ENCODE assay signal across 10 cellular contexts in the genomic region with DNA sequence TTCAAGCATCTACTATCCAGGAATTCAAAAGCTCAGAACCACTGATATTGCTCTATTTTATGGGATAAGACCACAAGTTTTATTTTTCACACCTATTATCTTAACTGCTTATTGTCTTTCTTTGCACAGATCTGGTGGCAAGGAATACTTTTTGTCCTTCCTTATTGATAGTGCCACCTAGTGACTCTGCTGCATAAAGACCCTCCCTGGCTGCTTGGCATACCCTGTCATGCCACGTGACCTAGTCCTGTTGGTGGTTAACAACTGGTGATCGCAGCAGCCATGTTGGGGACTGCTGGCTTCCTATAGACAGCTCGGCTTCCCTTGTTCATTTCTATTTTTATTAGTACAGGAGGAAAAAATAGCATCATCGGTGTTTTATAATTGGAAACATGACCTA.
DNase-seq lines count a peak whose midpoint lies in the region; ATAC-seq lines count a peak whose summit lies in the region.
"Had no signal": no experiment of that assay in that cellular context is flagged by ENCODE, and none has a peak within 500 bp of the region (broad histone marks: within the 10 kb centered on the region; RNA-seq: fewer than 3 reads in every experiment).

No MANE protein-coding gene starts in this region.

- POLR2A ChIA-PET in activated CD4-positive, alpha-beta T cell treated with anti-CD3 and anti-CD28 coated beads, Interleukin-2, amount 10 ng/mL, durations not matched to agents 7 days and 5 days (lab: Charles Lee) = no interaction called here

- peak; percentile 21 for DNase-seq in activated CD4-positive, alpha-beta T cell treated with anti-CD3 and anti-CD28 coated beads for 48 hours
- no peak for DNase-seq in activated CD4-positive, alpha-beta T cell treated with anti-CD3 and anti-CD28 coated beads, Interleukin-2, amount 10 ng/mL, durations not matched to agents 7 days and 5 days
- DNase-seq in NCI-H1417 treated with DMSO at 0.1 percent for 48 hours (lab: John Stamatoyannopoulos, UW) (peak; percentile 52), T1000 (lab: John Stamatoyannopoulos, UW) (no peak)
- peak; percentile 3 for DNase-seq in activated naive CD8-positive, alpha-beta T cell treated with anti-CD3 and anti-CD28 coated beads, Interleukin-2, amount 50 U/mL, for 24 hours
- no peak for DNase-seq in effector memory CD4-positive, alpha-beta T cell
- DNase-seq: effector CD8-positive, alpha-beta T cell had no signal

- no peak overlapping the region for H3K4me3 Mint-ChIP-seq in activated CD4-positive, alpha-beta T cell treated with anti-CD3 and anti-CD28 coated beads, Interleukin-2, amount 10 ng/mL, durations not matched to agents 7 days and 5 days
- H3K4me3 Mint-ChIP-seq in activated naive CD8-positive, alpha-beta T cell treated with anti-CD3 and anti-CD28 coated beads, Interleukin-2, amount 50 U/mL, for 24 hours = no peak overlapping the region
- no peak overlapping the region for H3K4me3 Mint-ChIP-seq in stimulated activated memory B cell treated with anti-CD40 and anti-IgM and Interleukin-4, amounts not matched to agents 10 μg/mL and 1 μg/mL and 100 μg/mL, for 72 hours

- no peaks in the 10 kb centered on the region for H3K36me3 Mint-ChIP-seq in activated CD4-positive, alpha-beta T cell treated with anti-CD3 and anti-CD28 coated beads, Interleukin-2, amount 10 ng/mL, durations not matched to agents 7 days and 5 days (ENCODE audit: low read depth)
- H3K36me3 Mint-ChIP-seq in activated naive CD8-positive, alpha-beta T cell treated with anti-CD3 and anti-CD28 coated beads, Interleukin-2, amount 50 U/mL, for 24 hours (ENCODE audit: low read depth) = no peaks in the 10 kb centered on the region
- no peaks in the 10 kb centered on the region for H3K36me3 Mint-ChIP-seq in stimulated activated memory B cell treated with anti-CD40 and anti-IgM and Interleukin-4, amounts not matched to agents 10 μg/mL and 1 μg/mL and 100 μg/mL, for 72 hours

- H3K27ac ChIP-seq in effector memory CD4-positive, alpha-beta T cell (ENCODE audit: insufficient read depth, low read length, poor library complexity, severe bottlenecking) = no peak overlapping the region
- H3K27ac ChIP-seq: skin epidermis had no signal

- H3K4me1 ChIP-seq in effector memory CD4-positive, alpha-beta T cell (ENCODE audit: control insufficient read depth, insufficient read depth, low read length, poor library complexity, severe bottlenecking) = no peaks in the 10 kb centered on the region

- no peaks in the 10 kb centered on the region for H3K36me3 ChIP-seq in effector memory CD4-positive, alpha-beta T cell (ENCODE audit: control insufficient read depth, insufficient read depth, low read length)

- no peaks in the 10 kb centered on the region for H3K9me3 Mint-ChIP-seq in activated CD4-positive, alpha-beta T cell treated with anti-CD3 and anti-CD28 coated beads, Interleukin-2, amount 10 ng/mL, durations not matched to agents 7 days and 5 days
- H3K9me3 Mint-ChIP-seq in activated naive CD8-positive, alpha-beta T cell treated with anti-CD3 and anti-CD28 coated beads, Interleukin-2, amount 50 U/mL, for 24 hours = no peaks in the 10 kb centered on the region
- H3K9me3 Mint-ChIP-seq in stimulated activated memory B cell treated with anti-CD40 and anti-IgM and Interleukin-4, amounts not matched to agents 10 μg/mL and 1 μg/mL and 100 μg/mL, for 72 hours = peaks cover 5% of the 10 kb centered on the region

- H3K27me3 Mint-ChIP-seq in activated CD4-positive, alpha-beta T cell treated with anti-CD3 and anti-CD28 coated beads, Interleukin-2, amount 10 ng/mL, durations not matched to agents 7 days and 5 days = no peaks in the 10 kb centered on the region
- no peaks in the 10 kb centered on the region for H3K27me3 Mint-ChIP-seq in activated naive CD8-positive, alpha-beta T cell treated with anti-CD3 and anti-CD28 coated beads, Interleukin-2, amount 50 U/mL, for 24 hours
- peaks cover 6% of the 10 kb centered on the region for H3K27me3 Mint-ChIP-seq in stimulated activated memory B cell treated with anti-CD40 and anti-IgM and Interleukin-4, amounts not matched to agents 10 μg/mL and 1 μg/mL and 100 μg/mL, for 72 hours

- no peak overlapping the region for H3K4me3 ChIP-seq in effector memory CD4-positive, alpha-beta T cell (ENCODE audit: insufficient read depth, low read depth, low read length, poor library complexity, severe bottlenecking)
- H3K4me3 ChIP-seq: skin epidermis had no signal

- no peaks in the 10 kb centered on the region for H3K9me3 ChIP-seq in effector memory CD4-positive, alpha-beta T cell (ENCODE audit: control insufficient read depth, low read length)

- no peaks in the 10 kb centered on the region for H3K4me1 Mint-ChIP-seq in activated CD4-positive, alpha-beta T cell treated with anti-CD3 and anti-CD28 coated beads, Interleukin-2, amount 10 ng/mL, durations not matched to agents 7 days and 5 days
- peaks cover 3% of the 10 kb centered on the region for H3K4me1 Mint-ChIP-seq in activated naive CD8-positive, alpha-beta T cell treated with anti-CD3 and anti-CD28 coated beads, Interleukin-2, amount 50 U/mL, for 24 hours
- H3K4me1 Mint-ChIP-seq in stimulated activated memory B cell treated with anti-CD40 and anti-IgM and Interleukin-4, amounts not matched to agents 10 μg/mL and 1 μg/mL and 100 μg/mL, for 72 hours = peaks cover 6% of the 10 kb centered on the region

- no peak for ATAC-seq in activated naive CD8-positive, alpha-beta T cell treated with anti-CD3 and anti-CD28 coated beads, Interleukin-2, amount 50 U/mL, for 24 hours
- ATAC-seq in stimulated activated memory B cell treated with anti-CD40 and anti-IgM and Interleukin-4, amounts not matched to agents 10 μg/mL and 1 μg/mL and 100 μg/mL, for 72 hours = peak; percentile 50
- ATAC-seq in GM21737 (IDR thresholded peaks at IDR 0.05; ENCODE audit: unreplicated experiment) = no peak

- no peak overlapping the region for H3K27ac Mint-ChIP-seq in activated CD4-positive, alpha-beta T cell treated with anti-CD3 and anti-CD28 coated beads, Interleukin-2, amount 10 ng/mL, durations not matched to agents 7 days and 5 days
- H3K27ac Mint-ChIP-seq in activated naive CD8-positive, alpha-beta T cell treated with anti-CD3 and anti-CD28 coated beads, Interleukin-2, amount 50 U/mL, for 24 hours = no peak overlapping the region
- no peak overlapping the region for H3K27ac Mint-ChIP-seq in stimulated activated memory B cell treated with anti-CD40 and anti-IgM and Interleukin-4, amounts not matched to agents 10 μg/mL and 1 μg/mL and 100 μg/mL, for 72 hours

- CTCF ChIA-PET in activated CD4-positive, alpha-beta T cell treated with anti-CD3 and anti-CD28 coated beads, Interleukin-2, amount 10 ng/mL, durations not matched to agents 7 days and 5 days (lab: Charles Lee) = no interaction called here

- no peaks in the 10 kb centered on the region for H3K27me3 ChIP-seq in effector memory CD4-positive, alpha-beta T cell (replicated peaks; ENCODE audit: control insufficient read depth, insufficient read depth, low read length, poor library complexity, severe bottlenecking)

Comparison
In these comparisons a context has a peak if more than half of its experiments do, and no peak if none do; other contexts are left out.
1. DNase-seq: peak in activated CD4-positive, alpha-beta T cell treated with anti-CD3 and anti-CD28 coated beads for 48 hours (single experiment), NCI-H1417 treated with DMSO at 0.1 percent for 48 hours (single experiment) and activated naive CD8-positive, alpha-beta T cell treated with anti-CD3 and anti-CD28 coated beads, Interleukin-2, amount 50 U/mL, for 24 hours (single experiment); none in activated CD4-positive, alpha-beta T cell treated with anti-CD3 and anti-CD28 coated beads, Interleukin-2, amount 10 ng/mL, durations not matched to agents 7 days and 5 days (single experiment), effector memory CD4-positive, alpha-beta T cell (0 of 3) and T1000 (single experiment).